Comparison of ENCODE assay signal across 9 cellular contexts in the genomic region with DNA sequence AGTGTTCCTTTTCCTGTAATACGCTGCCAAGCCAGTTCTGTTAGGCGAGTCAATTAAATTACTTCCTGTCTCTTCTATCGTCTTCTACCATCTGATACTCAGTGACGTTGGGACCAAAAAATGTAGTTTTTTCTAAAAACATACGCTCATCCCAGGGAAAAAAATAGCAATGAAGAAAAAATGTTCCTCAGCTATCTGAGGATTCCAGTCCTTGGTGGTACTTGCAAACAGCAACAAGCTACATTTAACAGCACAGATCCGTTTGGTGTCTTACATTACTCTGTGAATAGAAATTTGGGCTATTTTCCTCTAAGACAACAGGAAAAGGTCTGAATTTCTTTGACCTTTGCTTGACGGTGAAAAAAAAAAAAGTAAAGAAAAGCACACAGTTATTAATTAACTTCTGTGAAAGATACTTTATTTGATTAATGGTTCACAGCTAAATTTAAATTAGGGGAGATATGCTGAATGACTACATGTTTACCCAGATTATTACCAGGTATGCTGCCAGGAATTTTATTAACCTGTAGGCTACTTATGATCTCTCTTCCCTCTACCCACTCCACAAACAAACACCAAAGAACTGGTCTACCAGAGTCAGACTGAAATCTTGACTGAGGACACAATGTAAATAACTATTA.
DNase-seq lines count a peak whose midpoint lies in the region; ATAC-seq, FAIRE-seq and TF ChIP-seq lines count a peak whose summit lies in the region.
"Had no signal": no experiment of that assay in that cellular context is flagged by ENCODE, and none has a peak within 500 bp of the region (broad histone marks: within the 10 kb centered on the region; RNA-seq: fewer than 3 reads in every experiment).

No MANE protein-coding gene starts in this region.

- peaks cover 6% of the 10 kb centered on the region for H3K27me3 Mint-ChIP-seq in neural progenitor cell (ENCODE audit: insufficient read depth, low read depth)

- no peaks in the 10 kb centered on the region for H3K9me3 Mint-ChIP-seq in neural progenitor cell

- no peak overlapping the region for H3K9ac ChIP-seq in neural progenitor cell

- DNase-seq in pulmonary artery endothelial cell (ENCODE audit: low read depth, low spot score) (peak; percentile 85), neural progenitor cell (ENCODE audit: low spot score) (no peak), SW480 (ENCODE audit: low spot score) (no peak), islet precursor cell (no peak)
- DNase-seq in activated CD4-positive, alpha-beta T cell treated with anti-CD3 and anti-CD28 coated beads, Interleukin-2, amount 50 U/mL, for 4 hours: no peak

- H3K27ac Mint-ChIP-seq in neural progenitor cell: no peak overlapping the region

- peak; percentile 41 for ATAC-seq in GM18867 (IDR thresholded peaks at IDR 0.05; ENCODE audit: unreplicated experiment)
- ATAC-seq in HG03571 (IDR thresholded peaks at IDR 0.05; ENCODE audit: unreplicated experiment): peak; percentile 27

- no peak overlapping the region for H3K4me2 ChIP-seq in neural progenitor cell

- H3K27ac ChIP-seq in neural progenitor cell: no peak overlapping the region

- FAIRE-seq in endometrium (lab: Jason Lieb, UNC): peak; percentile 54

- peaks cover 15% of the 10 kb centered on the region for H3K4me1 Mint-ChIP-seq in neural progenitor cell

- H3K36me3 Mint-ChIP-seq in neural progenitor cell: no peaks in the 10 kb centered on the region

- H3K9me3 ChIP-seq in neural progenitor cell (ENCODE audit: low read depth): no peaks in the 10 kb centered on the region

- no peak for TF ChIP-seq CTCF in neural progenitor cell (IDR thresholded peaks at IDR 0.05)

- no peak overlapping the region for H2AFZ ChIP-seq in neural progenitor cell (replicated peaks)

- H3K36me3 ChIP-seq in neural progenitor cell: no peaks in the 10 kb centered on the region

- no peaks in the 10 kb centered on the region for H4K20me1 ChIP-seq in neural progenitor cell (ENCODE audit: low read depth)

- H3F3A ChIP-seq in neural progenitor cell (ENCODE audit: low read depth): peaks cover 15% of the 10 kb centered on the region

- H3K4me3 ChIP-seq in neural progenitor cell: no peak overlapping the region
- H3K4me3 ChIP-seq: lung had no signal

- no peaks in the 10 kb centered on the region for H3K79me2 ChIP-seq in neural progenitor cell (ENCODE audit: low read depth)

- peaks cover 29% of the 10 kb centered on the region for H3K4me1 ChIP-seq in neural progenitor cell

- H3K4me3 Mint-ChIP-seq in neural progenitor cell: no peak overlapping the region

- no peaks in the 10 kb centered on the region for H3K27me3 ChIP-seq in neural progenitor cell
